9 cellular contexts compared by ENCODE assay signal in the genomic region with DNA sequence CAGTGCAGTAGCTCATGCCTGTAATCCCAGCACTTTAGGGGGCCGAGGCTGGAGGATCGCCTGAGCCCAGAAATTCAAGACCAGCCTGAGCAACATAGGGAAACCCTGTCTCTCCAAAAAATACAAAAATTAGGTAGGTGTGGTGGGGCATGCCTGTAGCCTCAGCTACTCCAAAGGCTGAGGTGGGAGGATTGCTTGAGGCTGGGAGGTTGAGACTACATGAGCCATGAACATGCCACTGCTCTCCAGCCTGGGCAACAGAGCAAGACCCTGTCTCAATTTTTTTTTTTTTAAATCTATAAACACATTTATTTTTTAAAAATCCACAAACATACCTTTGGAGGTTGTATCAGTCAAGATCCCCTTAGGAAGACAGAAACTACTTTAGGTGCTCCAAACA.
"Had no signal": no experiment of that assay in that cellular context is flagged by ENCODE, and none has a peak within 500 bp of the region (broad histone marks: within the 10 kb centered on the region; RNA-seq: fewer than 3 reads in every experiment).

No MANE protein-coding gene starts in this region.

- H3K9me3 Mint-ChIP-seq: HFFc6 had no signal

- H2AFZ ChIP-seq: GM23248 had no signal

- H3K4me3 ChIP-seq: GM23248, HAP-1 had no signal

- H3K9ac ChIP-seq: GM23248 had no signal

- H3K9me3 ChIP-seq: HAP-1 had no signal

- H3K4me1 ChIP-seq: HAP-1 had no signal

- H3K27ac Mint-ChIP-seq: HFFc6 had no signal

- FAIRE-seq: H54 had no signal

- DNase-seq: GM23248, GOT3, H7, H9, HCEC 1CT, HFFc6 had no signal

- ATAC-seq: HCT116 had no signal

- H3K27ac ChIP-seq: GM23248 had no signal

- H3K36me3 ChIP-seq: HAP-1 had no signal

- H3K4me3 Mint-ChIP-seq: H9, HFFc6 had no signal
